Comparison of ENCODE assay signal across 30 cellular contexts in the genomic region with DNA sequence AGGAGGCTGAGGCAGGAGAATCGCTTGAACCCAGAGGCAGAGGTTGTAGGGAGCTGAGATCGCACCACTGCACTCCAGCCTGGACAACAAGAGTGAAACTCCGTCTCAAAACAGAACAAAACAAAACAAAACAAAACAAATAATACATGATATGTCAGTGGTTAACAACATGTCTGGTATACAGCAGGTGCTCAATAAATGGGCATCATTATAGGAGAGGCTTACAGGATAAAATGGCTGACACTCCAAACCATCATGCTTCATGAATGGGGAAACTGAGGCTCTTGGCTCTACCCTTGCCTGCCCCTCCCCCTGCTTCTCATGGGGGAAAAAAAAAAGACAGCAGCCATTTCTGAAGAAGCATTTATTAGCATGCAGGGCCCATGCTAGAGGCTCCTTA.
"Had no signal": no experiment of that assay in that cellular context is flagged by ENCODE, and none has a peak within 500 bp of the region (broad histone marks: within the 10 kb centered on the region; RNA-seq: fewer than 3 reads in every experiment).

No MANE protein-coding gene starts in this region.

- H3K4me3 Mint-ChIP-seq: activated CD8-positive, alpha-beta T cell treated with anti-CD3 and anti-CD28 coated beads for 36 hours; activated naive CD8-positive, alpha-beta T cell; activated T-cell treated with anti-CD3 and anti-CD28 coated beads, Interleukin-2, amount 50 U/mL, for 4 hours; activated T-helper 17 cell treated with anti-CD3 and anti-CD28 coated beads, Interleukin-2, amount 50 U/mL, for 72 hours; endodermal cell; WTC11 had no signal

- H3K36me3 ChIP-seq: breast epithelium, cardiac muscle cell, colonic mucosa had no signal

- H3K27ac Mint-ChIP-seq: activated CD8-positive, alpha-beta T cell treated with anti-CD3 and anti-CD28 coated beads for 36 hours; activated naive CD8-positive, alpha-beta T cell; activated T-helper 17 cell treated with anti-CD3 and anti-CD28 coated beads, Interleukin-2, amount 50 U/mL, for 72 hours; endodermal cell; WTC11 had no signal

- DNase-seq: activated CD4-positive, alpha-beta T cell treated with anti-CD3 and anti-CD28 coated beads for 1 hour; activated CD4-positive, alpha-beta T cell treated with anti-CD3 and anti-CD28 coated beads for 4 hours; activated CD4-positive, alpha-beta T cell treated with anti-CD3 and anti-CD28 coated beads, Interleukin-2, amount 50 U/mL, for 1 hour; activated CD4-positive, alpha-beta T cell treated with anti-CD3 and anti-CD28 coated beads, Interleukin-2, amount 50 U/mL, for 48 hours; activated CD8-positive, alpha-beta memory T cell treated with anti-CD3 and anti-CD28 coated beads for 24 hours; activated CD8-positive, alpha-beta T cell treated with anti-CD3 and anti-CD28 coated beads for 36 hours; activated effector memory CD4-positive, alpha-beta T cell treated with Interleukin-2 at 50 U/mL for 16 hours; activated gamma-delta T cell treated with Interleukin-2 at 50 U/mL for 16 hours; activated naive CD4-positive, alpha-beta T cell treated with anti-CD3 and anti-CD28 coated beads, Interleukin-2, amount 50 U/mL, for 16 hours; activated naive CD4-positive, alpha-beta T cell treated with Interleukin-2 at 50 U/mL for 16 hours; activated T-cell treated with anti-CD3 and anti-CD28 coated beads, Interleukin-2, amount 50 U/mL, for 4 hours; amniotic stem cell; anterior cingulate cortex; central memory CD4-positive, alpha-beta T cell; cerebellar nuclear complex; colonic mucosa; effector CD8-positive, alpha-beta T cell; endodermal cell; foreskin fibroblast; glutamatergic neuron; heart left ventricle; T-helper 2 cell had no signal

- H3K27ac ChIP-seq: cardiac muscle cell, colonic mucosa had no signal

- H3K9me3 ChIP-seq: breast epithelium, colonic mucosa, heart left ventricle had no signal

- H3K27me3 Mint-ChIP-seq: activated CD8-positive, alpha-beta T cell treated with anti-CD3 and anti-CD28 coated beads for 36 hours; activated naive CD8-positive, alpha-beta T cell; activated T-helper 17 cell treated with anti-CD3 and anti-CD28 coated beads, Interleukin-2, amount 50 U/mL, for 72 hours had no signal

- ATAC-seq: activated CD8-positive, alpha-beta T cell treated with anti-CD3 and anti-CD28 coated beads for 36 hours; activated T-cell treated with anti-CD3 and anti-CD28 coated beads, Interleukin-2, amount 50 U/mL, for 4 hours; activated T-helper 17 cell treated with anti-CD3 and anti-CD28 coated beads, Interleukin-2, amount 50 U/mL, for 72 hours; esophagus mucosa; heart left ventricle; WTC11 had no signal

- H3K9me3 Mint-ChIP-seq: activated CD8-positive, alpha-beta T cell treated with anti-CD3 and anti-CD28 coated beads for 36 hours; activated T-cell treated with anti-CD3 and anti-CD28 coated beads, Interleukin-2, amount 50 U/mL, for 4 hours; activated T-helper 17 cell treated with anti-CD3 and anti-CD28 coated beads, Interleukin-2, amount 50 U/mL, for 72 hours; endodermal cell; WTC11 had no signal

- H3K4me3 ChIP-seq: breast epithelium, cardiac muscle cell, colonic mucosa, heart left ventricle had no signal

- H3K27me3 ChIP-seq: breast epithelium, cardiac muscle cell, colonic mucosa, heart left ventricle had no signal

- FAIRE-seq: astrocyte, frontal cortex had no signal

- H3K36me3 Mint-ChIP-seq: activated naive CD8-positive, alpha-beta T cell had no signal
